ENCODE assay signal across 11 cellular contexts in genomic region chr17:2792541-2793169, GRCh38. TPM values are rescaled to one million over a fixed set of nuclear protein-coding genes. Genes with fewer than 3 reads are reported as not detected.
DNase-seq lines count a peak whose midpoint lies in the region; ATAC-seq, FAIRE-seq and TF ChIP-seq lines count a peak whose summit lies in the region.
"Had no signal": no experiment of that assay in that cellular context is flagged by ENCODE, and none has a peak within 500 bp of the region (broad histone marks: within the 10 kb centered on the region; RNA-seq: fewer than 3 reads in every experiment).

No MANE protein-coding gene starts in this region.

- no peak for TF ChIP-seq POLR2A in GM12892 (IDR thresholded peaks at IDR 0.05; ENCODE audit: low read depth, low read length)

- no peak overlapping the region for H3K27ac ChIP-seq in OCI-LY7 (ENCODE audit: low read depth, low read length, poor library complexity, severe bottlenecking)
- H3K27ac ChIP-seq in kidney (ENCODE audit: low read depth in 2 of 2, low read length in 2 of 2), result no peak overlapping the region

- H3K4me2 ChIP-seq in OCI-LY7 (ENCODE audit: low read length), result no peak overlapping the region

- H3K79me2 ChIP-seq in OCI-LY7 (ENCODE audit: insufficient read depth, low read depth, low read length), result no peaks in the 10 kb centered on the region

- no peaks in the 10 kb centered on the region for H3K36me3 ChIP-seq in OCI-LY7 (ENCODE audit: insufficient read depth, low read length)
- H3K36me3 ChIP-seq in kidney (ENCODE audit: control insufficient read depth in 1 of 2, insufficient read depth in 2 of 2, low read length in 2 of 2), result no peaks in the 10 kb centered on the region
- H3K36me3 ChIP-seq: left lung had no signal

- no peak for ATAC-seq in GM21528 (IDR thresholded peaks at IDR 0.05; ENCODE audit: low FRiP score, unreplicated experiment)
- ATAC-seq in HG03521 (IDR thresholded peaks at IDR 0.05; ENCODE audit: unreplicated experiment), result no peak
- ATAC-seq: left lung had no signal

- POLR2A ChIA-PET in OCI-LY7 (lab: Charles Lee), result interaction anchor here (1.3 kb wide), 1 partner anchor 10 kb away, joined by 4 read pairs; no protein-coding TSS in a partner anchor

- DNase-seq in OCI-LY7 (ENCODE audit: low spot score) (no peak), activated T-cell treated with anti-CD3 and anti-CD28 coated beads for 1 hour (ENCODE audit: low read depth) (peak; percentile 31), kidney (peak; percentile 65), GM12892 (ENCODE audit: insufficient read length) (no peak)
- DNase-seq in stimulated activated CD8-positive, alpha-beta memory T cell treated with anti-CD3 and anti-CD28 coated beads, Interleukin-7, amount 100 ng/mL, for 48 hours (ENCODE audit: extremely low read depth in 1 of 2, low read depth in 1 of 2), result peak; percentile 66 to 78
- DNase-seq: NCI-H187 treated with DMSO at 0.1 percent for 48 hours, OCI-M1 had no signal

- no peak for FAIRE-seq in kidney (lab: Jason Lieb, UNC)
- FAIRE-seq in GM12892 (lab: Jason Lieb, UNC), result no peak

- intact Hi-C loops in OCI-LY7 (cut with micrococcal nuclease; ENCODE audit: unreplicated experiment), result no loop called here
- intact Hi-C loops in kidney (cut with DNase I), result no loop called here

- no peaks in the 10 kb centered on the region for H3K9me2 ChIP-seq in OCI-LY7 (ENCODE audit: insufficient read depth, low read length)

- H3K9ac ChIP-seq in kidney (ENCODE audit: low read length in 2 of 2), result no peak overlapping the region

- H4K20me1 ChIP-seq in OCI-LY7 (ENCODE audit: insufficient read depth, low read length), result no peaks in the 10 kb centered on the region

- H2AFZ ChIP-seq in OCI-LY7 (ENCODE audit: low read length), result no peak overlapping the region

- BruUV-seq in OCI-LY7 (replicated peaks; lab: Mats Ljungman, UMichigan), result no TSS peak

- CTCF ChIA-PET in OCI-LY7 (lab: Charles Lee; ENCODE audit: unreplicated experiment), result no interaction called here

- H3K9me3 ChIP-seq in OCI-LY7 (ENCODE audit: low read length) (no peaks in the 10 kb centered on the region), kidney (ENCODE audit: control insufficient read depth in 1 of 2, low read length in 2 of 2) (no peaks in the 10 kb centered on the region)
- H3K9me3 ChIP-seq: left lung had no signal

- TF ChIP-seq CTCF in OCI-LY7 (conservative IDR thresholded peaks at IDR 0.05; ENCODE audit: low read length), result peak; percentile 29; the same call in 1 of the 2 replicates
- no peak for TF ChIP-seq CTCF in kidney (IDR thresholded peaks at IDR 0.05; ENCODE audit: borderline replicate concordance, extremely low read depth, insufficient read depth)

- peaks cover 12% of the 10 kb centered on the region for H3K4me1 ChIP-seq in OCI-LY7 (ENCODE audit: insufficient read depth, low read length, poor library complexity, severe bottlenecking)
- H3K4me1 ChIP-seq in kidney (ENCODE audit: control insufficient read depth in 1 of 2, insufficient read depth in 1 of 2, low read depth in 1 of 2, low read length in 2 of 2), result no peaks in the 10 kb centered on the region

- H3K4me3 ChIP-seq in OCI-LY7 (ENCODE audit: low read depth, low read length, poor library complexity, severe bottlenecking), result no peak overlapping the region
- H3K4me3 ChIP-seq in kidney (ENCODE audit: low read length in 2 of 2), result no peak overlapping the region
- H3K4me3 ChIP-seq: left lung had no signal

RNA-seq across cellular contexts. Expression of gene RAP1GAP2, which starts 3.6 kb away (rescaled TPM):
- total RNA-seq in OCI-LY7 (2014; rRNA removed; shearing (Covaris generic)), result 10.9 and 11.3 TPM in 2 replicates
- total RNA-seq in OCI-LY7 (2022) (23.8 and 28.2 TPM in 2 replicates), kidney (46.2 TPM)
- 6.8 TPM for polyA plus RNA-seq in kidney (ENCODE audit: insufficient read depth, low read depth, low replicate concordance)
- not detected for polyA plus RNA-seq in GM12892 (2012; ENCODE audit: missing spikeins)

RNA-seq across cellular contexts. Expression of gene CCDC92B, which starts 43.2 kb away (rescaled TPM):
- total RNA-seq in OCI-LY7 (2014; rRNA removed; shearing (Covaris generic)), result not detected in 2 replicates
- total RNA-seq in OCI-LY7 (2022), result not detected in 2 replicates
- 1.0 TPM for total RNA-seq in kidney
- polyA plus RNA-seq in kidney (ENCODE audit: insufficient read depth, low read depth, low replicate concordance), result 0.11 TPM
- polyA plus RNA-seq in GM12892 (2012; ENCODE audit: missing spikeins), result not detected
- total RNA-seq: Daoy had no signal

Comparison
In these comparisons a context has a peak if more than half of its experiments do, and no peak if none do; other contexts are left out.
1. DNase-seq: peak in activated T-cell treated with anti-CD3 and anti-CD28 coated beads for 1 hour (single experiment), kidney (single experiment) and stimulated activated CD8-positive, alpha-beta memory T cell treated with anti-CD3 and anti-CD28 coated beads, Interleukin-7, amount 100 ng/mL, for 48 hours (2 of 2); none in OCI-LY7 (single experiment) and GM12892 (single experiment).